ENCODE assay signal across 17 cellular contexts in genomic region chr3:177467268-177467985, GRCh38.
"Had no signal": no experiment of that assay in that cellular context is flagged by ENCODE, and none has a peak within 500 bp of the region (broad histone marks: within the 10 kb centered on the region; RNA-seq: fewer than 3 reads in every experiment).

No MANE protein-coding gene starts in this region.

- H3K4me3 ChIP-seq: ovary, psoas muscle, skin epidermis had no signal

- H3K27ac ChIP-seq: foreskin keratinocyte, ovary, psoas muscle, skin epidermis had no signal

- DNase-seq: activated CD4-positive, alpha-beta memory T cell treated with anti-CD3 and anti-CD28 coated beads for 36 hours; activated CD4-positive, alpha-beta T cell treated with anti-CD3 and anti-CD28 coated beads for 48 hours; activated naive CD4-positive, alpha-beta T cell treated with Interleukin-2 at 50 U/mL for 16 hours; activated naive CD8-positive, alpha-beta T cell treated with anti-CD3 and anti-CD28 coated beads for 36 hours; activated T-cell treated with anti-CD3 and anti-CD28 coated beads, Interleukin-2, amount 50 U/mL, for 48 hours; dermis blood vessel endothelial cell; effector CD8-positive, alpha-beta T cell; erythroblast; foreskin keratinocyte; ovary; stimulated activated CD4-positive, alpha-beta T cell treated with anti-CD3 and anti-CD28 coated beads, Interleukin-2, amount 100 ng/mL, for 24 hours had no signal

- H3K27ac Mint-ChIP-seq: activated CD4-positive, alpha-beta memory T cell treated with anti-CD3 and anti-CD28 coated beads for 36 hours; activated naive CD8-positive, alpha-beta T cell treated with anti-CD3 and anti-CD28 coated beads for 36 hours; mesothelial cell of epicardium; natural killer cell treated with Interleukin-12 subunit alpha and Interleukin-12 subunit beta and Interleukin-15 and Interleukin-18, amount 100 ng/mL, for 72 hours; stimulated activated memory B cell treated with anti-CD40 and anti-IgM and Interleukin-4, amounts not matched to agents 10 μg/mL and 1 μg/mL and 100 μg/mL, for 72 hours; type B pancreatic cell had no signal

- H3K36me3 Mint-ChIP-seq: activated CD4-positive, alpha-beta memory T cell treated with anti-CD3 and anti-CD28 coated beads for 36 hours; activated naive CD8-positive, alpha-beta T cell treated with anti-CD3 and anti-CD28 coated beads for 36 hours; mesothelial cell of epicardium; natural killer cell treated with Interleukin-12 subunit alpha and Interleukin-12 subunit beta and Interleukin-15 and Interleukin-18, amount 100 ng/mL, for 72 hours; stimulated activated memory B cell treated with anti-CD40 and anti-IgM and Interleukin-4, amounts not matched to agents 10 μg/mL and 1 μg/mL and 100 μg/mL, for 72 hours; type B pancreatic cell had no signal

- H3K4me1 Mint-ChIP-seq: activated naive CD8-positive, alpha-beta T cell treated with anti-CD3 and anti-CD28 coated beads for 36 hours; stimulated activated memory B cell treated with anti-CD40 and anti-IgM and Interleukin-4, amounts not matched to agents 10 μg/mL and 1 μg/mL and 100 μg/mL, for 72 hours had no signal

- ATAC-seq: natural killer cell treated with Interleukin-12 subunit alpha and Interleukin-12 subunit beta and Interleukin-15 and Interleukin-18, amount 100 ng/mL, for 72 hours; stimulated activated memory B cell treated with anti-CD40 and anti-IgM and Interleukin-4, amounts not matched to agents 10 μg/mL and 1 μg/mL and 100 μg/mL, for 72 hours had no signal

- H3K9me3 ChIP-seq: ovary, psoas muscle had no signal

- H3K27me3 ChIP-seq: foreskin keratinocyte, ovary had no signal

- H3K36me3 ChIP-seq: ovary had no signal

- H3K4me3 Mint-ChIP-seq: activated CD4-positive, alpha-beta memory T cell treated with anti-CD3 and anti-CD28 coated beads for 36 hours; activated naive CD8-positive, alpha-beta T cell treated with anti-CD3 and anti-CD28 coated beads for 36 hours; mesothelial cell of epicardium; natural killer cell treated with Interleukin-12 subunit alpha and Interleukin-12 subunit beta and Interleukin-15 and Interleukin-18, amount 100 ng/mL, for 72 hours; stimulated activated memory B cell treated with anti-CD40 and anti-IgM and Interleukin-4, amounts not matched to agents 10 μg/mL and 1 μg/mL and 100 μg/mL, for 72 hours; type B pancreatic cell had no signal

- H3K27me3 Mint-ChIP-seq: activated CD4-positive, alpha-beta memory T cell treated with anti-CD3 and anti-CD28 coated beads for 36 hours; activated naive CD8-positive, alpha-beta T cell treated with anti-CD3 and anti-CD28 coated beads for 36 hours; natural killer cell treated with Interleukin-12 subunit alpha and Interleukin-12 subunit beta and Interleukin-15 and Interleukin-18, amount 100 ng/mL, for 72 hours; stimulated activated memory B cell treated with anti-CD40 and anti-IgM and Interleukin-4, amounts not matched to agents 10 μg/mL and 1 μg/mL and 100 μg/mL, for 72 hours; type B pancreatic cell had no signal

- H3K9me3 Mint-ChIP-seq: activated CD4-positive, alpha-beta memory T cell treated with anti-CD3 and anti-CD28 coated beads for 36 hours; natural killer cell treated with Interleukin-12 subunit alpha and Interleukin-12 subunit beta and Interleukin-15 and Interleukin-18, amount 100 ng/mL, for 72 hours; stimulated activated memory B cell treated with anti-CD40 and anti-IgM and Interleukin-4, amounts not matched to agents 10 μg/mL and 1 μg/mL and 100 μg/mL, for 72 hours had no signal
